ENCODE assay signal across 32 cellular contexts in the genomic region with DNA sequence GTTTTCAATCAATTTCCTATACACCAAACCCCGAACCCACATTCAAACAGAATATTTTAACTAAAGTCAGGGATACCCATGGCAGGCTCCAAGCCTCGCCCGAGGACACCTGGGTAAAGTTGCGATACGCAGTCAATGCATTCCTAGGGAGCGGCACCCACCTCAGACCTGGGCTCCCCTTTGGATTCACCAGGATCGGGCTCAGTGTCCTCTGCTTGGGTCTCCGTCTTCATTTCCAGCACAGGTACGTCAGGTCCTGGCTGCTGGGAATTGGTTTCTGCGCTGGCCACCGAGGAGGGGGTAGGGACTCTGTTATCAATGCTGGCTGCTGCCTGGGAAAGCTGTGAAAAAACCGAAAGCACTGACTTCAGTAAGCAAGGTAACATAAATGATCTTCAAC.
"Had no signal": no experiment of that assay in that cellular context is flagged by ENCODE, and none has a peak within 500 bp of the region (broad histone marks: within the 10 kb centered on the region; RNA-seq: fewer than 3 reads in every experiment).

No MANE protein-coding gene starts in this region.

- H3K27me3 Mint-ChIP-seq: activated CD4-positive, alpha-beta T cell treated with anti-CD3 and anti-CD28 coated beads, Interleukin-2, amount 10 ng/mL, durations not matched to agents 24 days and 14 days; activated CD8-positive, alpha-beta T cell treated with anti-CD3 and anti-CD28 coated beads for 36 hours had no signal

- H3K27ac ChIP-seq: brain microvascular endothelial cell, KMS-11, Peyer's patch, SJSA1 had no signal

- FAIRE-seq: TTC549 had no signal

- H3K4me1 ChIP-seq: Peyer's patch had no signal

- H3K9me3 ChIP-seq: Peyer's patch, SJSA1, SK-N-SH had no signal

- H3K9me3 Mint-ChIP-seq: activated CD4-positive, alpha-beta T cell treated with anti-CD3 and anti-CD28 coated beads, Interleukin-2, amount 10 ng/mL, durations not matched to agents 24 days and 14 days; activated CD8-positive, alpha-beta T cell treated with anti-CD3 and anti-CD28 coated beads for 36 hours; activated naive CD4-positive, alpha-beta T cell treated with anti-CD3 and anti-CD28 coated beads, Interleukin-2, amount 50 U/mL, for 72 hours; activated T-helper 1 cell treated with anti-CD3 and anti-CD28 coated beads, Interleukin-12 subunit alpha, Interleukin-12 subunit beta, Interleukin-2, Interleukin-4 antibody, amounts not matched to agents 30 ng/mL and 10 ng/mL and 1 ng/mL, durations not matched to agents 14 hours and 24 hours and 36 hours; T-helper 1 cell treated with Interleukin-12 subunit alpha and Interleukin-12 subunit beta and Interleukin-4 antibody, amounts not matched to agents 30 μg/mL and 1 μg/mL, for 36 hours; T-helper 2 cell treated with Interferon-gamma antibody and Interleukin-4, amounts not matched to agents 5 μg/mL and 100 μg/mL, for 36 hours had no signal

- H3K4me1 Mint-ChIP-seq: activated CD4-positive, alpha-beta T cell treated with anti-CD3 and anti-CD28 coated beads, Interleukin-2, amount 10 ng/mL, durations not matched to agents 24 days and 14 days had no signal

- ATAC-seq: activated CD8-positive, alpha-beta T cell treated with anti-CD3 and anti-CD28 coated beads for 36 hours; activated naive CD4-positive, alpha-beta T cell treated with anti-CD3 and anti-CD28 coated beads, Interleukin-2, amount 50 U/mL, for 72 hours; PC-3 had no signal

- H3K27ac Mint-ChIP-seq: activated CD4-positive, alpha-beta T cell treated with anti-CD3 and anti-CD28 coated beads, Interleukin-2, amount 10 ng/mL, durations not matched to agents 24 days and 14 days; activated CD8-positive, alpha-beta T cell treated with anti-CD3 and anti-CD28 coated beads for 36 hours; activated T-helper 1 cell treated with anti-CD3 and anti-CD28 coated beads, Interleukin-12 subunit alpha, Interleukin-12 subunit beta, Interleukin-2, Interleukin-4 antibody, amounts not matched to agents 30 ng/mL and 10 ng/mL and 1 ng/mL, durations not matched to agents 14 hours and 24 hours and 36 hours; T-helper 1 cell treated with Interleukin-12 subunit alpha and Interleukin-12 subunit beta and Interleukin-4 antibody, amounts not matched to agents 30 μg/mL and 1 μg/mL, for 36 hours; T-helper 2 cell treated with Interferon-gamma antibody and Interleukin-4, amounts not matched to agents 5 μg/mL and 100 μg/mL, for 36 hours had no signal

- DNase-seq: activated CD4-positive, alpha-beta T cell treated with anti-CD3 and anti-CD28 coated beads, Interleukin-2, amount 10 ng/mL, durations not matched to agents 24 days and 14 days; activated CD4-positive, alpha-beta T cell treated with anti-CD3 and anti-CD28 coated beads, Interleukin-2, amount 50 U/mL, for 4 hours; activated CD8-positive, alpha-beta T cell treated with anti-CD3 and anti-CD28 coated beads for 36 hours; activated naive CD4-positive, alpha-beta T cell; activated T-cell treated with anti-CD3 and anti-CD28 coated beads, Interleukin-2, amount 50 U/mL, for 1 hour; amniotic stem cell; aorta; brain microvascular endothelial cell; central memory CD4-positive, alpha-beta T cell; MM.1S; MV-4-11; NCI-H1092; NCI-H1436 treated with DMSO at 0.1 percent for 48 hours; NCI-H1694 treated with DMSO at 0.1 percent for 48 hours; NCI-H2029; NCI-H2171; NCI-H510A; NCI-H526; NCI-H748 treated with DMSO at 0.1 percent for 48 hours; NK-92 treated with Interleukin-12 subunit alpha and Interleukin-12 subunit beta, amount 100 ng/mL, for 24 hours; PC-3; Peyer's patch; RPMI8226; SHP77 treated with DMSO at 0.1 percent for 48 hours; SK-N-SH had no signal

- H3K9ac ChIP-seq: KMS-11, SK-N-SH had no signal

- H3K4me3 Mint-ChIP-seq: activated CD4-positive, alpha-beta T cell treated with anti-CD3 and anti-CD28 coated beads, Interleukin-2, amount 10 ng/mL, durations not matched to agents 24 days and 14 days; activated CD8-positive, alpha-beta T cell treated with anti-CD3 and anti-CD28 coated beads for 36 hours; activated T-helper 1 cell treated with anti-CD3 and anti-CD28 coated beads, Interleukin-12 subunit alpha, Interleukin-12 subunit beta, Interleukin-2, Interleukin-4 antibody, amounts not matched to agents 30 ng/mL and 10 ng/mL and 1 ng/mL, durations not matched to agents 14 hours and 24 hours and 36 hours; T-helper 1 cell treated with Interleukin-12 subunit alpha and Interleukin-12 subunit beta and Interleukin-4 antibody, amounts not matched to agents 30 μg/mL and 1 μg/mL, for 36 hours; T-helper 2 cell treated with Interferon-gamma antibody and Interleukin-4, amounts not matched to agents 5 μg/mL and 100 μg/mL, for 36 hours had no signal

- H3K4me2 ChIP-seq: KMS-11, SK-N-SH had no signal

- H3K27me3 ChIP-seq: brain microvascular endothelial cell, Peyer's patch, SJSA1 had no signal

- H3K4me3 ChIP-seq: Peyer's patch, SJSA1 had no signal
